24 cellular contexts compared by ENCODE assay signal in the genomic region with DNA sequence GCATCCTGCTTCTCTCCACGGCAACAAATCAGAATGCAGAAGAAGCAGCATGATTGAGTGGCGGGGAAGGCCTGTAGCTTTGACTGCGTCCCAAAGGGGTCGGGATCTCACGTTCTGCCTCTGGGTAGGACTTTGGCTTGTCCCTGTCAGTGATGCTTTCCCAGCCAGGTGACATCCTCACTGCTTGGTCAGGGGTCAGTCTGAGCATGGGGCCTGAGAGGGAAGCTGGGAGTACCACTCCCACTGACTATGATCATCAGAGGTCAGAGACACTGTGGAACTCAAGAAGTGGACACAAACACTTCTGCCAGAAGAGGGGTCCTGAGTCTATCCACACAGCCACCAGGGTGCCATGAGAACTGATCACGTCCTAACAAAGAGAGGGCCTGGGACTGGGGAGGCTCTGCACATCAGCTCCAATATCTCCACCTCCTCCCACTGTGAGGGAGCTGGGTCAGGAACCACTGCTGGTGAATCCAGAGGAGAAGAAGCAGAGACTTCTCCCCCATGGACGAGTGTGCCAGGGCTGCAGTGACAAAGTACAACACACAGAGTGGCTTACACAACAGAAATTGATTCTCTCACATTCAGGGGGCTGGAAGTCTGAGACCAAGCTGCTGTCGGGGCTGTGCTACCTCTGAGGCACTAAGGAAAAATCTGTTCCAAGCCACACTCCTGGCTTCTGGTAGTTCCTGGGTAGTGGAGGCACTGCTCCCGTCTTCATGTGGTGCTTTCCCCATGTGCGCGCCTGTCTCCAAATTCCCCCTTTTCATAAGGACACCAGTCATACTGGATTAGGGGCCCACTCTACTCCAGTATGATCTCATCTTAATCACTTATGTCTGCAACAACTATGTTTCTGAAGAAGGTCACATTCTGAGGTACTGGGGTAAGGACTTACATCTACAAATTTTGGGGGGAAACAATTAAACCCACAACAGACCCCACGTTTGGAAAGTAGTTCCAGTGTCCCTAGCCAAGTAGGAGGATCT.
"Had no signal": no experiment of that assay in that cellular context is flagged by ENCODE, and none has a peak within 500 bp of the region (broad histone marks: within the 10 kb centered on the region; RNA-seq: fewer than 3 reads in every experiment).

No MANE protein-coding gene starts in this region.

- H3K4me1 ChIP-seq: breast epithelium had no signal

- H3K36me3 ChIP-seq: breast epithelium had no signal

- H3K4me3 Mint-ChIP-seq: activated B cell treated with CpG ODN at 0.5 μM for 24 hours; activated CD4-positive, alpha-beta T cell treated with anti-CD3 and anti-CD28 coated beads, Interleukin-2, amount 10 ng/mL, durations not matched to agents 24 days and 14 days; activated CD8-positive, alpha-beta memory T cell treated with anti-CD3 and anti-CD28 coated beads, Interleukin-2, amount 10 ng/mL, durations not matched to agents 7 days and 5 days; activated naive CD4-positive, alpha-beta T cell treated with anti-CD3 and anti-CD28 coated beads, Interleukin-2, amount 50 U/mL, for 24 hours; activated T-cell treated with anti-CD3 and anti-CD28 coated beads, Interleukin-2, amount 50 U/mL, for 24 hours; activated T-helper 1 cell treated with anti-CD3 and anti-CD28 coated beads, Interleukin-12 subunit alpha, Interleukin-12 subunit beta, Interleukin-2, Interleukin-4 antibody, amounts not matched to agents 30 ng/mL and 10 ng/mL and 1 ng/mL, durations not matched to agents 14 hours and 24 hours and 36 hours had no signal

- H3K9me3 Mint-ChIP-seq: activated B cell treated with CpG ODN at 0.5 μM for 24 hours; activated CD4-positive, alpha-beta T cell treated with anti-CD3 and anti-CD28 coated beads, Interleukin-2, amount 10 ng/mL, durations not matched to agents 24 days and 14 days; activated naive CD4-positive, alpha-beta T cell treated with anti-CD3 and anti-CD28 coated beads, Interleukin-2, amount 50 U/mL, for 24 hours; activated T-cell treated with anti-CD3 and anti-CD28 coated beads, Interleukin-2, amount 50 U/mL, for 24 hours; activated T-helper 1 cell treated with anti-CD3 and anti-CD28 coated beads, Interleukin-12 subunit alpha, Interleukin-12 subunit beta, Interleukin-2, Interleukin-4 antibody, amounts not matched to agents 30 ng/mL and 10 ng/mL and 1 ng/mL, durations not matched to agents 14 hours and 24 hours and 36 hours had no signal

- H3K4me3 ChIP-seq: breast epithelium had no signal

- H3K27ac ChIP-seq: breast epithelium had no signal

- H3K4me1 Mint-ChIP-seq: activated B cell treated with CpG ODN at 0.5 μM for 24 hours; activated CD4-positive, alpha-beta T cell treated with anti-CD3 and anti-CD28 coated beads, Interleukin-2, amount 10 ng/mL, durations not matched to agents 24 days and 14 days; activated CD8-positive, alpha-beta memory T cell treated with anti-CD3 and anti-CD28 coated beads, Interleukin-2, amount 10 ng/mL, durations not matched to agents 7 days and 5 days; activated naive CD4-positive, alpha-beta T cell treated with anti-CD3 and anti-CD28 coated beads, Interleukin-2, amount 50 U/mL, for 24 hours had no signal

- H3K9me3 ChIP-seq: breast epithelium had no signal

- ATAC-seq: activated CD8-positive, alpha-beta memory T cell treated with anti-CD3 and anti-CD28 coated beads, Interleukin-2, amount 10 ng/mL, durations not matched to agents 7 days and 5 days had no signal

- H3K36me3 Mint-ChIP-seq: activated CD8-positive, alpha-beta memory T cell treated with anti-CD3 and anti-CD28 coated beads, Interleukin-2, amount 10 ng/mL, durations not matched to agents 7 days and 5 days; activated naive CD4-positive, alpha-beta T cell treated with anti-CD3 and anti-CD28 coated beads, Interleukin-2, amount 50 U/mL, for 24 hours had no signal

- H3K27me3 ChIP-seq: breast epithelium had no signal

- DNase-seq: activated B cell treated with CpG ODN at 0.5 μM for 24 hours; activated CD4-positive, alpha-beta T cell treated with anti-CD3 and anti-CD28 coated beads for 1 hour; activated CD4-positive, alpha-beta T cell treated with anti-CD3 and anti-CD28 coated beads, Interleukin-2, amount 10 ng/mL, durations not matched to agents 24 days and 14 days; activated CD4-positive, alpha-beta T cell treated with anti-CD3 and anti-CD28 coated beads, Interleukin-2, amount 50 U/mL, for 48 hours; activated CD8-positive, alpha-beta memory T cell treated with anti-CD3 and anti-CD28 coated beads, Interleukin-2, amount 10 ng/mL, durations not matched to agents 7 days and 5 days; activated effector memory CD4-positive, alpha-beta T cell treated with Interleukin-2 at 50 U/mL for 16 hours; activated naive CD4-positive, alpha-beta T cell; activated T-cell treated with anti-CD3 and anti-CD28 coated beads, Interleukin-2, amount 50 U/mL, for 24 hours; aorta; caudate nucleus; MM.1S; NCI-H1105; NCI-H1436; NCI-H1694 treated with DMSO at 0.1 percent for 48 hours; NCI-H2029 treated with DMSO at 0.1 percent for 48 hours; NCI-H510A treated with DMSO at 0.1 percent for 48 hours; NCI-H69; NK-92 treated with Interleukin-12 subunit alpha and Interleukin-12 subunit beta, amount 100 ng/mL, for 24 hours; SHP77 treated with DMSO at 0.1 percent for 48 hours; T-helper 2 cell; T1000 had no signal

- H3K27ac Mint-ChIP-seq: activated B cell treated with CpG ODN at 0.5 μM for 24 hours; activated CD4-positive, alpha-beta T cell treated with anti-CD3 and anti-CD28 coated beads, Interleukin-2, amount 10 ng/mL, durations not matched to agents 24 days and 14 days; activated CD8-positive, alpha-beta memory T cell treated with anti-CD3 and anti-CD28 coated beads, Interleukin-2, amount 10 ng/mL, durations not matched to agents 7 days and 5 days; activated T-cell treated with anti-CD3 and anti-CD28 coated beads, Interleukin-2, amount 50 U/mL, for 24 hours; activated T-helper 1 cell treated with anti-CD3 and anti-CD28 coated beads, Interleukin-12 subunit alpha, Interleukin-12 subunit beta, Interleukin-2, Interleukin-4 antibody, amounts not matched to agents 30 ng/mL and 10 ng/mL and 1 ng/mL, durations not matched to agents 14 hours and 24 hours and 36 hours had no signal
